In genomic region chr13:25766576-25766975, GRCh38 we compare ENCODE assay signal across 20 cellular contexts.
A peak's percentile ranks its signal among the peaks of the same experiment; 100 is the strongest.
DNase-seq lines count a peak whose midpoint lies in the region; ATAC-seq lines count a peak whose summit lies in the region.
"Had no signal": no experiment of that assay in that cellular context is flagged by ENCODE, and none has a peak within 500 bp of the region (broad histone marks: within the 10 kb centered on the region; RNA-seq: fewer than 3 reads in every experiment).

No MANE protein-coding gene starts in this region.

- ATAC-seq in GM18861 (IDR thresholded peaks at IDR 0.05; ENCODE audit: unreplicated experiment): no peak
- ATAC-seq in GM21390 (IDR thresholded peaks at IDR 0.05; ENCODE audit: unreplicated experiment): no peak
- ATAC-seq: A549; CD8-positive, alpha-beta T cell; GM12878 had no signal

- DNase-seq in A172 (ENCODE audit: low spot score): peak; percentile 30
- peak; percentile 55 for DNase-seq in M059J (ENCODE audit: low read depth)
- peak; percentile 59 for DNase-seq in glomerular visceral epithelial cell (ENCODE audit: extremely low spot score)
- DNase-seq in kidney tubule cell (ENCODE audit: low spot score): peak; percentile 52
- DNase-seq in NK-92 treated with Interleukin-12 subunit alpha and Interleukin-12 subunit beta, amount 100 ng/mL, for 24 hours (lab: John Stamatoyannopoulos, UW): no peak
- DNase-seq in DMS53 (lab: John Stamatoyannopoulos, UW): no peak
- DNase-seq: 8988T; AML-193; Caco-2; Calu3; CD4-positive, alpha-beta T cell; CD8-positive, alpha-beta T cell; DMS79; DND-41; EL; GDM1 had no signal

Comparison
In these comparisons a context has a peak if more than half of its experiments do, and no peak if none do; other contexts are left out.
1. DNase-seq: peak in A172 (single experiment), M059J (single experiment), glomerular visceral epithelial cell (single experiment) and kidney tubule cell (single experiment); none in NK-92 treated with Interleukin-12 subunit alpha and Interleukin-12 subunit beta, amount 100 ng/mL, for 24 hours (single experiment) and DMS53 (single experiment).